In genomic region chr19:8151499-8152035, GRCh38 we compare ENCODE assay signal across 1 cellular context.
TF ChIP-seq lines count a peak whose summit lies in the region.

No MANE protein-coding gene starts in this region.

TF ChIP-seq in H1, 55 proteins besides CTCF, POLR2A, EP300 and RAD21 (continued from another document):
- TF ChIP-seq E2F6 (IDR thresholded peaks at IDR 0.05) = no peak
- TF ChIP-seq SRF (IDR thresholded peaks at IDR 0.05; ENCODE audit: low read depth, low read length) = no peak
